In genomic region chr9:35195683-35196082, GRCh38 we compare ENCODE assay signal across 23 cellular contexts. TPM values are rescaled to one million over a fixed set of nuclear protein-coding genes. Genes with fewer than 3 reads are reported as not detected.
A peak's percentile ranks its signal among the peaks of the same experiment; 100 is the strongest.
DNase-seq lines count a peak whose midpoint lies in the region; ATAC-seq and TF ChIP-seq lines count a peak whose summit lies in the region.
"Had no signal": no experiment of that assay in that cellular context is flagged by ENCODE, and none has a peak within 500 bp of the region (broad histone marks: within the 10 kb centered on the region; RNA-seq: fewer than 3 reads in every experiment).

No MANE protein-coding gene starts in this region.

- H3K9me3 ChIP-seq in fibroblast of lung (ENCODE audit: control insufficient read depth, insufficient read depth, low read depth, low read length), result no peaks in the 10 kb centered on the region
- no peaks in the 10 kb centered on the region for H3K9me3 ChIP-seq in PC-3 (ENCODE audit: low read length)

- ATAC-seq in GM19455 (IDR thresholded peaks at IDR 0.05; ENCODE audit: unreplicated experiment), result no peak
- ATAC-seq in HG02938 (IDR thresholded peaks at IDR 0.05; ENCODE audit: unreplicated experiment), result no peak
- no peak for ATAC-seq in activated naive CD8-positive, alpha-beta T cell treated with anti-CD3 and anti-CD28 coated beads, Interleukin-2, amount 50 U/mL, for 24 hours
- no peak for ATAC-seq in PC-3
- ATAC-seq: esophagus mucosa; heart left ventricle; stimulated activated memory B cell treated with anti-CD40 and anti-IgM and Interleukin-4, amounts not matched to agents 10 μg/mL and 1 μg/mL and 100 μg/mL, for 72 hours had no signal

- no peaks in the 10 kb centered on the region for H3K36me3 Mint-ChIP-seq in osteocyte (ENCODE audit: unreplicated experiment)
- H3K36me3 Mint-ChIP-seq in activated naive CD8-positive, alpha-beta T cell treated with anti-CD3 and anti-CD28 coated beads, Interleukin-2, amount 50 U/mL, for 24 hours (ENCODE audit: low read depth), result peaks cover 13% of the 10 kb centered on the region
- H3K36me3 Mint-ChIP-seq: CD4-positive, CD25-positive, alpha-beta regulatory T cell had no signal

- no peak overlapping the region for H3K4me3 ChIP-seq in fibroblast of lung (replicated peaks in 1 of 4; ENCODE audit: control extremely low read depth in 1 of 4, insufficient read depth in 1 of 4, low read depth in 3 of 4, low read length in 4 of 4)
- H3K4me3 ChIP-seq in PC-3 (ENCODE audit: low read length), result no peak overlapping the region
- H3K4me3 ChIP-seq: heart left ventricle, left ventricle myocardium inferior had no signal

- no peaks in the 10 kb centered on the region for H3K4me1 ChIP-seq in fibroblast of lung (ENCODE audit: control insufficient read depth, extremely low read depth, insufficient read depth, low read length)
- H3K4me1 ChIP-seq in PC-3 (ENCODE audit: insufficient read depth, low read length), result no peaks in the 10 kb centered on the region
- H3K4me1 ChIP-seq: left ventricle myocardium inferior had no signal

- TF ChIP-seq CTCF in fibroblast of lung (conservative IDR thresholded peaks at IDR 0.05 in 1 of 2, IDR thresholded peaks at IDR 0.05 in 1 of 2; ENCODE audit: low read depth in 1 of 2, low read length in 2 of 2) (no peak), osteocyte (IDR thresholded peaks at IDR 0.05) (no peak), PC-3 (conservative IDR thresholded peaks at IDR 0.05; ENCODE audit: low read depth, low read length) (no peak)

- DNase-seq in AG08396 (ENCODE audit: low spot score) (peak; percentile 59), RPMI7951 (ENCODE audit: low read depth) (peak; percentile 10), fibroblast of lung (ENCODE audit: low read depth in 2 of 2) (peak; percentile 9 to 23), osteocyte (ENCODE audit: extremely low spot score, unreplicated experiment) (no peak), PC-3 (no peak)
- DNase-seq in activated naive CD8-positive, alpha-beta T cell treated with anti-CD3 and anti-CD28 coated beads, Interleukin-2, amount 50 U/mL, for 24 hours, result no peak
- DNase-seq: activated CD4-positive, alpha-beta T cell treated with anti-CD3 and anti-CD28 coated beads, Interleukin-2, amount 50 U/mL, for 48 hours; activated gamma-delta T cell; amygdala; CD4-positive, CD25-positive, alpha-beta regulatory T cell; DMS153; effector CD8-positive, alpha-beta T cell; heart left ventricle; left ventricle myocardium inferior; NCI-H1092; NCI-H2029; NCI-H345; WERI-Rb-1 had no signal

- CTCF ChIA-PET in PC-3 (lab: Charles Lee), result no interaction called here

- H3K79me2 ChIP-seq in fibroblast of lung (ENCODE audit: control insufficient read depth, insufficient read depth, low read length) (no peaks in the 10 kb centered on the region), PC-3 (ENCODE audit: low read length) (no peaks in the 10 kb centered on the region)

- peak overlapping the region; percentile 68 for H3K27ac Mint-ChIP-seq in osteocyte (ENCODE audit: unreplicated experiment)
- no peak overlapping the region for H3K27ac Mint-ChIP-seq in activated naive CD8-positive, alpha-beta T cell treated with anti-CD3 and anti-CD28 coated beads, Interleukin-2, amount 50 U/mL, for 24 hours
- H3K27ac Mint-ChIP-seq: CD4-positive, CD25-positive, alpha-beta regulatory T cell; stimulated activated memory B cell treated with anti-CD40 and anti-IgM and Interleukin-4, amounts not matched to agents 10 μg/mL and 1 μg/mL and 100 μg/mL, for 72 hours; T-helper 2 cell treated with Interferon-gamma antibody and Interleukin-4, amounts not matched to agents 5 μg/mL and 100 μg/mL, for 36 hours had no signal

- H3K9ac ChIP-seq in fibroblast of lung (ENCODE audit: insufficient read depth, low read length), result no peak overlapping the region
- no peak overlapping the region for H3K9ac ChIP-seq in PC-3 (ENCODE audit: low read length)

- peaks cover 8% of the 10 kb centered on the region for H3K4me1 Mint-ChIP-seq in osteocyte (ENCODE audit: unreplicated experiment)
- H3K4me1 Mint-ChIP-seq in activated naive CD8-positive, alpha-beta T cell treated with anti-CD3 and anti-CD28 coated beads, Interleukin-2, amount 50 U/mL, for 24 hours, result no peaks in the 10 kb centered on the region
- H3K4me1 Mint-ChIP-seq: CD4-positive, CD25-positive, alpha-beta regulatory T cell; stimulated activated memory B cell treated with anti-CD40 and anti-IgM and Interleukin-4, amounts not matched to agents 10 μg/mL and 1 μg/mL and 100 μg/mL, for 72 hours had no signal

- no peaks in the 10 kb centered on the region for H3K9me3 Mint-ChIP-seq in osteocyte (ENCODE audit: unreplicated experiment)
- peaks cover 23% of the 10 kb centered on the region for H3K9me3 Mint-ChIP-seq in activated naive CD8-positive, alpha-beta T cell treated with anti-CD3 and anti-CD28 coated beads, Interleukin-2, amount 50 U/mL, for 24 hours

- H3K27me3 ChIP-seq in fibroblast of lung (ENCODE audit: control insufficient read depth, insufficient read depth, low read length) (no peaks in the 10 kb centered on the region), PC-3 (ENCODE audit: low read length) (no peaks in the 10 kb centered on the region)
- H3K27me3 ChIP-seq: heart left ventricle had no signal

- H2AFZ ChIP-seq in fibroblast of lung (ENCODE audit: low read length) (no peak overlapping the region), PC-3 (ENCODE audit: low read length) (no peak overlapping the region)

- no peaks in the 10 kb centered on the region for H3K9me2 ChIP-seq in PC-3 (replicated peaks; ENCODE audit: low read length)

- H3K36me3 ChIP-seq in fibroblast of lung (ENCODE audit: control insufficient read depth, insufficient read depth, low read length) (no peaks in the 10 kb centered on the region), PC-3 (ENCODE audit: low read depth, low read length) (no peaks in the 10 kb centered on the region; the same call in 1 of the 2 replicates)
- H3K36me3 ChIP-seq: WERI-Rb-1 had no signal

- H4K20me1 ChIP-seq in fibroblast of lung (ENCODE audit: control insufficient read depth, extremely low read depth, insufficient read depth, low read length), result no peaks in the 10 kb centered on the region
- no peaks in the 10 kb centered on the region for H4K20me1 ChIP-seq in PC-3 (ENCODE audit: low read length)

- POLR2A ChIA-PET in PC-3 (lab: Charles Lee; ENCODE audit: unreplicated experiment), result interaction anchor here (0.6 kb wide), 1 partner anchor 27 kb away, joined by 4 read pairs; no protein-coding TSS in a partner anchor

- H3K4me2 ChIP-seq in fibroblast of lung (ENCODE audit: extremely low read depth, insufficient read depth, low read length), result no peak overlapping the region
- H3K4me2 ChIP-seq in PC-3 (ENCODE audit: low read length), result no peak overlapping the region

- intact Hi-C loops in PC-3 (cut with micrococcal nuclease), result no loop called here

- H3F3A ChIP-seq in PC-3 (ENCODE audit: low read length, unreplicated experiment), result no peaks in the 10 kb centered on the region

- BruUV-seq in PC-3 (replicated peaks; lab: Mats Ljungman, UMichigan), result no TSS peak

- H3K27ac ChIP-seq in fibroblast of lung (ENCODE audit: insufficient read depth, low read length), result no peak overlapping the region
- no peak overlapping the region for H3K27ac ChIP-seq in PC-3 (ENCODE audit: low read length)
- H3K27ac ChIP-seq: heart left ventricle, left ventricle myocardium inferior, WERI-Rb-1 had no signal

- H3K4me3 Mint-ChIP-seq in osteocyte (ENCODE audit: unreplicated experiment), result no peak overlapping the region
- no peak overlapping the region for H3K4me3 Mint-ChIP-seq in activated naive CD8-positive, alpha-beta T cell treated with anti-CD3 and anti-CD28 coated beads, Interleukin-2, amount 50 U/mL, for 24 hours
- H3K4me3 Mint-ChIP-seq: CD4-positive, CD25-positive, alpha-beta regulatory T cell; stimulated activated memory B cell treated with anti-CD40 and anti-IgM and Interleukin-4, amounts not matched to agents 10 μg/mL and 1 μg/mL and 100 μg/mL, for 72 hours; T-helper 2 cell treated with Interferon-gamma antibody and Interleukin-4, amounts not matched to agents 5 μg/mL and 100 μg/mL, for 36 hours had no signal

- no peaks in the 10 kb centered on the region for H3K27me3 Mint-ChIP-seq in osteocyte (ENCODE audit: unreplicated experiment)
- peaks cover 6% of the 10 kb centered on the region for H3K27me3 Mint-ChIP-seq in activated naive CD8-positive, alpha-beta T cell treated with anti-CD3 and anti-CD28 coated beads, Interleukin-2, amount 50 U/mL, for 24 hours
- H3K27me3 Mint-ChIP-seq: CD4-positive, CD25-positive, alpha-beta regulatory T cell had no signal

RNA-seq across cellular contexts. Expression of gene UNC13B, which starts 33.9 kb away (rescaled TPM):
- total RNA-seq in RPMI7951 (2014; rRNA removed; shearing (Covaris generic)), result 9.6 and 12.8 TPM in 2 replicates
- total RNA-seq in fibroblast of lung, result 20.8 and 38.3 TPM in 2 replicates
- 9.7 and 21.6 TPM in 2 replicates for polyA plus RNA-seq in fibroblast of lung
- 9.5 and 19.2 TPM in 2 replicates for polyA plus RNA-seq in fibroblast of lung (2012)
- 30.2 and 61.2 TPM in 2 replicates for polyA minus RNA-seq in fibroblast of lung (ENCODE audit: low replicate concordance)
- 24.5 and 24.9 TPM in 2 replicates for total RNA-seq in osteocyte
- total RNA-seq in PC-3 (2014; rRNA removed), result 9.8 and 10.4 TPM in 2 replicates

Comparison
In these comparisons a context has a peak if more than half of its experiments do, and no peak if none do; other contexts are left out.
1. DNase-seq: peak in AG08396 (single experiment), RPMI7951 (single experiment) and fibroblast of lung (2 of 2); none in osteocyte (single experiment), activated naive CD8-positive, alpha-beta T cell treated with anti-CD3 and anti-CD28 coated beads, Interleukin-2, amount 50 U/mL, for 24 hours (single experiment) and PC-3 (single experiment).